8 cellular contexts compared by ENCODE assay signal in genomic region chr12:124992874-124993567, GRCh38. TPM values are rescaled to one million over a fixed set of nuclear protein-coding genes. Genes with fewer than 3 reads are reported as not detected.
DNase-seq lines count a peak whose midpoint lies in the region; ATAC-seq and TF ChIP-seq lines count a peak whose summit lies in the region.

No MANE protein-coding gene starts in this region.

- CTCF ChIA-PET in SK-N-SH (lab: Yijun Ruan, JAX): interaction anchor here (0.6 to 1.6 kb wide), 8 partner anchors 12 to 87 kb away, joined by 3 to 7 read pairs (median 4); partner anchors contain the start of gene AACS

- no peak for ATAC-seq in GM18870 (IDR thresholded peaks at IDR 0.05; ENCODE audit: unreplicated experiment)

- peaks cover 0 to 14% of the 10 kb centered on the region in 2 experiments; a peak in 1 of 4 replicates for H3K4me1 ChIP-seq in SK-N-SH (ENCODE audit: control insufficient read depth in 1 of 2, insufficient read depth in 2 of 2, low read depth in 1 of 2, low read length in 1 of 2)

- H3K36me3 Mint-ChIP-seq in activated naive CD4-positive, alpha-beta T cell treated with anti-CD3 and anti-CD28 coated beads, Interleukin-2, amount 50 U/mL, for 24 hours: peaks cover 3% of the 10 kb centered on the region

- DNase-seq in DMS153 (lab: John Stamatoyannopoulos, UW) (peak; percentile 91), H4 (ENCODE audit: low spot score) (peak; percentile 46), NCI-H1092 treated with DMSO at 0.1 percent for 48 hours (lab: John Stamatoyannopoulos, UW) (peak; percentile 86), SK-N-SH (peak; percentile 82), iPS DF 4.7 (ENCODE audit: extremely low read depth, low spot score) (peak; percentile 85)

- TF ChIP-seq RAD21 in SK-N-SH (IDR thresholded peaks at IDR 0.05; ENCODE audit: low read length): peak; percentile 36

- peaks cover 11% of the 10 kb centered on the region for H3F3A ChIP-seq in SK-N-SH (replicated peaks; ENCODE audit: insufficient read depth)

- H3K27ac Mint-ChIP-seq in activated naive CD4-positive, alpha-beta T cell treated with anti-CD3 and anti-CD28 coated beads, Interleukin-2, amount 50 U/mL, for 24 hours: peak overlapping the region; percentile 80

- H3K4me1 Mint-ChIP-seq in activated naive CD4-positive, alpha-beta T cell treated with anti-CD3 and anti-CD28 coated beads, Interleukin-2, amount 50 U/mL, for 24 hours: peaks cover 36% of the 10 kb centered on the region

- peaks cover 17% of the 10 kb centered on the region for H3K79me2 ChIP-seq in SK-N-SH (ENCODE audit: insufficient read depth)

- H3K9ac ChIP-seq in SK-N-SH: peak overlapping the region; percentile 20; the same call in 1 of the 2 replicates

- no peaks in the 10 kb centered on the region for H3K9me3 ChIP-seq in SK-N-SH

- no peaks in the 10 kb centered on the region for H3K9me3 Mint-ChIP-seq in activated naive CD4-positive, alpha-beta T cell treated with anti-CD3 and anti-CD28 coated beads, Interleukin-2, amount 50 U/mL, for 24 hours

- H3K27me3 ChIP-seq in SK-N-SH (ENCODE audit: insufficient read depth): no peaks in the 10 kb centered on the region

- H3K27ac ChIP-seq in SK-N-SH (ENCODE audit: low read depth in 2 of 2, low read length in 1 of 2): peak overlapping the region in 1 of 2 experiments; percentile 78; a peak in 2 of 4 replicates
- peak overlapping the region in 10 of 21 experiments; percentile 3 to 70 (median 48) for H3K27ac ChIP-seq in skin epidermis

- peak; percentile 33 for TF ChIP-seq CTCF in SK-N-SH (IDR thresholded peaks at IDR 0.05)

- no peaks in the 10 kb centered on the region for H4K20me1 ChIP-seq in SK-N-SH (ENCODE audit: insufficient read depth)

- no peak for TF ChIP-seq EP300 in SK-N-SH (IDR thresholded peaks at IDR 0.05; ENCODE audit: borderline replicate concordance in 1 of 2, low read depth in 1 of 2, low read length in 1 of 2)

- H3K4me3 ChIP-seq in SK-N-SH (ENCODE audit: low read depth in 2 of 2, low read length in 1 of 2): peak overlapping the region; percentile 66 to 69
- peak overlapping the region; percentile 34 to 73 (median 64) for H3K4me3 ChIP-seq in skin epidermis

- 3% methylated on average over 22 of the region's 23 CpGs for whole genome bisulfite sequencing in SK-N-SH (ENCODE audit: low lambda C conversion rate)

- H2AFZ ChIP-seq in SK-N-SH (ENCODE audit: low read depth): peak overlapping the region; percentile 82

- H3K36me3 ChIP-seq in SK-N-SH (replicated peaks in 1 of 2; ENCODE audit: control insufficient read depth in 1 of 2, insufficient read depth in 2 of 2, low read length in 1 of 2): no peaks in the 10 kb centered on the region

- POLR2A ChIA-PET in SK-N-SH (lab: Yijun Ruan, JAX): interaction anchor here (2.1 kb wide), 1 partner anchor 56 kb away, joined by 7 read pairs; no protein-coding TSS in a partner anchor

- peak overlapping the region; percentile 71 for H3K4me2 ChIP-seq in SK-N-SH

- H3K9me2 ChIP-seq in SK-N-SH: no peaks in the 10 kb centered on the region

- H3K27me3 Mint-ChIP-seq in activated naive CD4-positive, alpha-beta T cell treated with anti-CD3 and anti-CD28 coated beads, Interleukin-2, amount 50 U/mL, for 24 hours: no peaks in the 10 kb centered on the region

- H3K4me3 Mint-ChIP-seq in activated naive CD4-positive, alpha-beta T cell treated with anti-CD3 and anti-CD28 coated beads, Interleukin-2, amount 50 U/mL, for 24 hours: peak overlapping the region; percentile 92

TF ChIP-seq in SK-N-SH, 30 proteins besides CTCF, POLR2A, EP300 and RAD21:
- no peak for TF ChIP-seq GABPA (IDR thresholded peaks at IDR 0.05; ENCODE audit: low read depth)
- TF ChIP-seq, protein P1, sequence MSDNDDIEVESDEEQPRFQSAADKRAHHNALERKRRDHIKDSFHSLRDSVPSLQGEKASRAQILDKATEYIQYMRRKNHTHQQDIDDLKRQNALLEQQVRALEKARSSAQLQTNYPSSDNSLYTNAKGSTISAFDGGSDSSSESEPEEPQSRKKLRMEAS (IDR thresholded peaks at IDR 0.05; ENCODE audit: low read depth): 0 out of 2 replicates have a peak, but pooled peaks have one; percentile 39
- peak; percentile 58 for TF ChIP-seq NFIC (IDR thresholded peaks at IDR 0.05; ENCODE audit: borderline replicate concordance)
- TF ChIP-seq CHD2 (IDR thresholded peaks at IDR 0.05; ENCODE audit: low read length, partially characterized antibody): peak; percentile 65
- TF ChIP-seq YY1 (IDR thresholded peaks at IDR 0.05; ENCODE audit: low read depth): no peak
- TF ChIP-seq, protein P2, sequence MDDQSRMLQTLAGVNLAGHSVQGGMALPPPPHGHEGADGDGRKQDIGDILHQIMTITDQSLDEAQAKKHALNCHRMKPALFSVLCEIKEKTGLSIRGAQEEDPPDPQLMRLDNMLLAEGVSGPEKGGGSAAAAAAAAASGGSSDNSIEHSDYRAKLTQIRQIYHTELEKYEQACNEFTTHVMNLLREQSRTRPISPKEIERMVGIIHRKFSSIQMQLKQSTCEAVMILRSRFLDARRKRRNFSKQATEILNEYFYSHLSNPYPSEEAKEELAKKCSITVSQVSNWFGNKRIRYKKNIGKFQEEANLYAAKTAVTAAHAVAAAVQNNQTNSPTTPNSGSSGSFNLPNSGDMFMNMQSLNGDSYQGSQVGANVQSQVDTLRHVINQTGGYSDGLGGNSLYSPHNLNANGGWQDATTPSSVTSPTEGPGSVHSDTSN (IDR thresholded peaks at IDR 0.05): no peak
- TF ChIP-seq MXI1 (IDR thresholded peaks at IDR 0.05; ENCODE audit: low read depth, low read length): peak; percentile 14; the same call in 1 of the 2 replicates
- TF ChIP-seq GATA2 (CRISPR knock-in tag; IDR thresholded peaks at IDR 0.05): peak; percentile 24; the same call in 1 of the 2 replicates
- TF ChIP-seq SIN3A (IDR thresholded peaks at IDR 0.05; ENCODE audit: borderline replicate concordance, low read depth, low read length): no peak

RNA-seq across cellular contexts. Expression of gene BRI3BP, which starts 0.4 kb away (rescaled TPM):
- 7.7 and 8.8 TPM in 2 replicates for total RNA-seq in H4 (2014; rRNA removed; shearing (Covaris generic))
- 3.7 and 3.8 TPM in 2 replicates for polyA plus RNA-seq in SK-N-SH (2012; rRNA removed)
- polyA plus RNA-seq in SK-N-SH (2012; cell fraction: cytosol; rRNA removed): 4.6 and 4.8 TPM in 2 replicates
- 1.4 and 1.6 TPM in 2 replicates for polyA plus RNA-seq in SK-N-SH (2012; cell fraction: nucleus; rRNA removed)

RNA-seq across cellular contexts. Expression of gene DHX37, which starts 4.1 kb away (rescaled TPM):
- total RNA-seq in H4 (2014; rRNA removed; shearing (Covaris generic)): 9.8 and 14.3 TPM in 2 replicates
- polyA plus RNA-seq in SK-N-SH (2012; rRNA removed): 12.3 and 16.1 TPM in 2 replicates
- polyA plus RNA-seq in SK-N-SH (2012; cell fraction: cytosol; rRNA removed): 5.8 and 8.7 TPM in 2 replicates
- polyA plus RNA-seq in SK-N-SH (2012; cell fraction: nucleus; rRNA removed): 34.5 and 34.7 TPM in 2 replicates
